1 cellular context compared by ENCODE assay signal in the genomic region with DNA sequence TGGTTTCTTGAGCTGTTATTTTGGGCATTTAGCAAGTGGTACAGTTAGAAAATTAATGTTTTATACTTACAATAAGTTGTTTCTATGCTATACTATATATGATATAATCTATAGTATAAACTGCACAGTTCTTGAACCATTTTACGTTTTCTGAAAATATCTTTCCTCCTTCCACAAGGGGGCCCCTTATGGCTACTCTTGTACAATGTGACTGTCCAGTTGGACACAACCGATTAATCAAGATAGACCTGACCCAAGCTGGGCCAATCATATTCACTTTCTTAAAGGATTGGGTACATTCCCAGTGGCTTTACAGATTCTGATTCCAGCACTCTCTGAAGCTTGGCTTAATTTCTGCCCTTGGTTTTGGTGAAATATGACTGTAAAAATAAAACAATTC.
TF ChIP-seq lines count a peak whose summit lies in the region.

No MANE protein-coding gene starts in this region.

TF ChIP-seq in IMR-90, 13 proteins besides CTCF, POLR2A, EP300 and RAD21 (continued from another document):
- no peak for TF ChIP-seq CHD1 (IDR thresholded peaks at IDR 0.05; ENCODE audit: low read depth, low read length)
- no peak for TF ChIP-seq MAZ (IDR thresholded peaks at IDR 0.05; ENCODE audit: borderline replicate concordance, low read depth, low read length)
- no peak for TF ChIP-seq NFE2L2 (IDR thresholded peaks at IDR 0.05; ENCODE audit: low read depth, low read length)
- no peak for TF ChIP-seq MXI1 (IDR thresholded peaks at IDR 0.05; ENCODE audit: borderline replicate concordance, low read depth, low read length)
- TF ChIP-seq RCOR1 (IDR thresholded peaks at IDR 0.05; ENCODE audit: insufficient replicate concordance, low read length), result no peak
- TF ChIP-seq BHLHE40 (IDR thresholded peaks at IDR 0.05; ENCODE audit: low read depth, low read length), result no peak
- TF ChIP-seq, protein P1, sequence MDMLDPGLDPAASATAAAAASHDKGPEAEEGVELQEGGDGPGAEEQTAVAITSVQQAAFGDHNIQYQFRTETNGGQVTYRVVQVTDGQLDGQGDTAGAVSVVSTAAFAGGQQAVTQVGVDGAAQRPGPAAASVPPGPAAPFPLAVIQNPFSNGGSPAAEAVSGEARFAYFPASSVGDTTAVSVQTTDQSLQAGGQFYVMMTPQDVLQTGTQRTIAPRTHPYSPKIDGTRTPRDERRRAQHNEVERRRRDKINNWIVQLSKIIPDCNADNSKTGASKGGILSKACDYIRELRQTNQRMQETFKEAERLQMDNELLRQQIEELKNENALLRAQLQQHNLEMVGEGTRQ (IDR thresholded peaks at IDR 0.05; ENCODE audit: low read depth, low read length), result no peak
- TF ChIP-seq FOS (IDR thresholded peaks at IDR 0.05; ENCODE audit: low read depth, low read length), result no peak
- TF ChIP-seq CEBPB (IDR thresholded peaks at IDR 0.05; ENCODE audit: low read depth, low read length), result no peak
